Comparison of ENCODE assay signal across 9 cellular contexts in genomic region chr9:118529210-118529609, GRCh38.
DNase-seq lines count a peak whose midpoint lies in the region; ATAC-seq and TF ChIP-seq lines count a peak whose summit lies in the region.
"Had no signal": no experiment of that assay in that cellular context is flagged by ENCODE, and none has a peak within 500 bp of the region (broad histone marks: within the 10 kb centered on the region; RNA-seq: fewer than 3 reads in every experiment).

No MANE protein-coding gene starts in this region.

- peak; percentile 60 for DNase-seq in EH (ENCODE audit: low read depth)
- DNase-seq in Right ventricle myocardium superior = no peak
- DNase-seq in activated naive CD4-positive, alpha-beta T cell treated with anti-CD3 and anti-CD28 coated beads, Interleukin-2, amount 50 U/mL, for 16 hours = no peak
- DNase-seq in activated CD4-positive, alpha-beta memory T cell treated with anti-CD3 and anti-CD28 coated beads for 36 hours = no peak
- no peak for DNase-seq in effector CD8-positive, alpha-beta T cell (lab: John Stamatoyannopoulos, UW)
- no peak for DNase-seq in lower lobe of right lung
- DNase-seq: tibial artery had no signal

- ATAC-seq in GM21390 (IDR thresholded peaks at IDR 0.05; ENCODE audit: unreplicated experiment) (peak; percentile 53), HG03565 (IDR thresholded peaks at IDR 0.05; ENCODE audit: unreplicated experiment) (peak; percentile 64), Right ventricle myocardium superior (ENCODE audit: poor library complexity) (peak; percentile 49), lower lobe of right lung (no peak)

- H3K27ac Mint-ChIP-seq in activated CD4-positive, alpha-beta memory T cell treated with anti-CD3 and anti-CD28 coated beads for 36 hours = no peak overlapping the region

- no peaks in the 10 kb centered on the region for H3K36me3 Mint-ChIP-seq in activated CD4-positive, alpha-beta memory T cell treated with anti-CD3 and anti-CD28 coated beads for 36 hours

- POLR2A ChIA-PET in activated CD4-positive, alpha-beta memory T cell treated with anti-CD3 and anti-CD28 coated beads for 36 hours (lab: Charles Lee) = no interaction called here

- H3K4me3 Mint-ChIP-seq in activated CD4-positive, alpha-beta memory T cell treated with anti-CD3 and anti-CD28 coated beads for 36 hours = no peak overlapping the region

- H3K9me3 ChIP-seq in lower lobe of right lung = no peaks in the 10 kb centered on the region
- H3K9me3 ChIP-seq: tibial artery had no signal

- no peaks in the 10 kb centered on the region for H3K4me1 Mint-ChIP-seq in activated CD4-positive, alpha-beta memory T cell treated with anti-CD3 and anti-CD28 coated beads for 36 hours (ENCODE audit: low read depth)

- CTCF ChIA-PET in activated CD4-positive, alpha-beta memory T cell treated with anti-CD3 and anti-CD28 coated beads for 36 hours (lab: Charles Lee) = no interaction called here

- no peak overlapping the region for H3K4me3 ChIP-seq in lower lobe of right lung
- H3K4me3 ChIP-seq: tibial artery had no signal

- TF ChIP-seq CTCF in lower lobe of right lung (IDR thresholded peaks at IDR 0.05) = no peak

- intact Hi-C loops in Right ventricle myocardium superior (cut with DNase I) (no loop called here), lower lobe of right lung (cut with DNase I) (no loop called here)
- intact Hi-C loops in activated CD4-positive, alpha-beta memory T cell treated with anti-CD3 and anti-CD28 coated beads for 36 hours (cut with micrococcal nuclease) = no loop called here

- no peaks in the 10 kb centered on the region for H3K4me1 ChIP-seq in lower lobe of right lung

- no peak overlapping the region for H3K27ac ChIP-seq in lower lobe of right lung
- H3K27ac ChIP-seq: tibial artery had no signal

- H3K27me3 Mint-ChIP-seq in activated CD4-positive, alpha-beta memory T cell treated with anti-CD3 and anti-CD28 coated beads for 36 hours = no peaks in the 10 kb centered on the region

- no peaks in the 10 kb centered on the region for H3K36me3 ChIP-seq in lower lobe of right lung
- H3K36me3 ChIP-seq: tibial artery had no signal

- H3K27me3 ChIP-seq in lower lobe of right lung (ENCODE audit: low read depth) = no peaks in the 10 kb centered on the region
- H3K27me3 ChIP-seq: tibial artery had no signal

- peaks cover 4% of the 10 kb centered on the region for H3K9me3 Mint-ChIP-seq in activated CD4-positive, alpha-beta memory T cell treated with anti-CD3 and anti-CD28 coated beads for 36 hours

Comparison
In these comparisons a context has a peak if more than half of its experiments do, and no peak if none do; other contexts are left out.
1. ATAC-seq: peak in GM21390 (single experiment), HG03565 (single experiment) and Right ventricle myocardium superior (single experiment); none in lower lobe of right lung (0 of 2).